ENCODE assay signal across 27 cellular contexts in genomic region chr6:168134399-168135201, GRCh38. TPM values are rescaled to one million over a fixed set of nuclear protein-coding genes. Genes with fewer than 3 reads are reported as not detected.
DNase-seq lines count a peak whose midpoint lies in the region; ATAC-seq lines count a peak whose summit lies in the region.
"Had no signal": no experiment of that assay in that cellular context is flagged by ENCODE, and none has a peak within 500 bp of the region (broad histone marks: within the 10 kb centered on the region; RNA-seq: fewer than 3 reads in every experiment).

No MANE protein-coding gene starts in this region.

- H3K27me3 Mint-ChIP-seq in activated naive CD4-positive, alpha-beta T cell treated with anti-CD3 and anti-CD28 coated beads for 36 hours (ENCODE audit: low read depth), result peaks cover 33% of the 10 kb centered on the region
- H3K27me3 Mint-ChIP-seq in activated naive CD4-positive, alpha-beta T cell treated with anti-CD3 and anti-CD28 coated beads, Interleukin-2, amount 10 ng/mL, durations not matched to agents 7 days and 5 days, result peaks cover 40% of the 10 kb centered on the region

- CTCF ChIA-PET in activated naive CD4-positive, alpha-beta T cell treated with anti-CD3 and anti-CD28 coated beads for 36 hours (lab: Charles Lee), result no interaction called here
- CTCF ChIA-PET in activated naive CD4-positive, alpha-beta T cell treated with anti-CD3 and anti-CD28 coated beads, Interleukin-2, amount 10 ng/mL, durations not matched to agents 7 days and 5 days (lab: Charles Lee), result no interaction called here

- H3K4me1 Mint-ChIP-seq in activated naive CD4-positive, alpha-beta T cell treated with anti-CD3 and anti-CD28 coated beads for 36 hours (ENCODE audit: low read depth), result no peaks in the 10 kb centered on the region
- H3K4me1 Mint-ChIP-seq in activated naive CD4-positive, alpha-beta T cell treated with anti-CD3 and anti-CD28 coated beads, Interleukin-2, amount 10 ng/mL, durations not matched to agents 7 days and 5 days, result no peaks in the 10 kb centered on the region
- H3K4me1 Mint-ChIP-seq in stimulated activated effector memory CD8-positive, alpha-beta T cell treated with anti-CD3 and anti-CD28 coated beads, Interleukin-12 subunit alpha, Interleukin-12 subunit beta, amount 100 ng/mL, for 72 hours, result no peaks in the 10 kb centered on the region
- H3K4me1 Mint-ChIP-seq: activated T-helper 17 cell treated with anti-CD3 and anti-CD28 coated beads, Interleukin-2, amount 50 U/mL, for 72 hours; central memory CD8-positive, alpha-beta T cell had no signal

- intact Hi-C loops in activated naive CD4-positive, alpha-beta T cell treated with anti-CD3 and anti-CD28 coated beads for 36 hours (cut with micrococcal nuclease), result no loop called here

- H3K27ac Mint-ChIP-seq in activated naive CD4-positive, alpha-beta T cell treated with anti-CD3 and anti-CD28 coated beads for 36 hours, result peak overlapping the region; percentile 36
- no peak overlapping the region for H3K27ac Mint-ChIP-seq in activated naive CD4-positive, alpha-beta T cell treated with anti-CD3 and anti-CD28 coated beads, Interleukin-2, amount 10 ng/mL, durations not matched to agents 7 days and 5 days
- H3K27ac Mint-ChIP-seq in stimulated activated effector memory CD8-positive, alpha-beta T cell treated with anti-CD3 and anti-CD28 coated beads, Interleukin-12 subunit alpha, Interleukin-12 subunit beta, amount 100 ng/mL, for 72 hours, result no peak overlapping the region
- H3K27ac Mint-ChIP-seq: activated naive CD8-positive, alpha-beta T cell; activated T-helper 17 cell treated with anti-CD3 and anti-CD28 coated beads, Interleukin-2, amount 50 U/mL, for 72 hours; mesothelial cell of epicardium; naive thymus-derived CD8-positive, alpha-beta T cell; T-helper 17 cell had no signal

- H3K27ac ChIP-seq in caudate nucleus (ENCODE audit: low read depth, low read length), result no peak overlapping the region
- H3K27ac ChIP-seq: ascending aorta, C4-2B, epithelial cell of prostate, stomach, tibial nerve had no signal

- H3K36me3 Mint-ChIP-seq in activated naive CD4-positive, alpha-beta T cell treated with anti-CD3 and anti-CD28 coated beads for 36 hours (ENCODE audit: low read depth), result no peaks in the 10 kb centered on the region
- no peaks in the 10 kb centered on the region for H3K36me3 Mint-ChIP-seq in activated naive CD4-positive, alpha-beta T cell treated with anti-CD3 and anti-CD28 coated beads, Interleukin-2, amount 10 ng/mL, durations not matched to agents 7 days and 5 days
- no peaks in the 10 kb centered on the region for H3K36me3 Mint-ChIP-seq in stimulated activated effector memory CD8-positive, alpha-beta T cell treated with anti-CD3 and anti-CD28 coated beads, Interleukin-12 subunit alpha, Interleukin-12 subunit beta, amount 100 ng/mL, for 72 hours
- H3K36me3 Mint-ChIP-seq: activated naive CD8-positive, alpha-beta T cell; mesothelial cell of epicardium; naive thymus-derived CD8-positive, alpha-beta T cell had no signal

- ATAC-seq in stimulated activated effector memory CD8-positive, alpha-beta T cell treated with anti-CD3 and anti-CD28 coated beads, Interleukin-12 subunit alpha, Interleukin-12 subunit beta, amount 100 ng/mL, for 72 hours, result peak; percentile 3
- ATAC-seq in GM21423 (IDR thresholded peaks at IDR 0.05; ENCODE audit: unreplicated experiment), result no peak
- ATAC-seq: activated T-helper 17 cell treated with anti-CD3 and anti-CD28 coated beads, Interleukin-2, amount 50 U/mL, for 72 hours; K562; naive thymus-derived CD8-positive, alpha-beta T cell; T-helper 17 cell had no signal

- DNase-seq in activated naive CD4-positive, alpha-beta T cell treated with anti-CD3 and anti-CD28 coated beads for 36 hours, result no peak
- DNase-seq in activated naive CD4-positive, alpha-beta T cell treated with anti-CD3 and anti-CD28 coated beads, Interleukin-2, amount 10 ng/mL, durations not matched to agents 7 days and 5 days, result no peak
- DNase-seq in NCI-H2107 treated with DMSO at 0.1 percent for 48 hours (lab: John Stamatoyannopoulos, UW; ENCODE audit: unreplicated experiment) (peak; percentile 82), iPS-NIHi11 (ENCODE audit: low spot score) (peak; percentile 3), caudate nucleus (lab: John Stamatoyannopoulos, UW) (no peak), hypothalamus (lab: John Stamatoyannopoulos, UW) (no peak)
- DNase-seq in stimulated activated effector memory CD8-positive, alpha-beta T cell treated with anti-CD3 and anti-CD28 coated beads, Interleukin-12 subunit alpha, Interleukin-12 subunit beta, amount 100 ng/mL, for 72 hours (ENCODE audit: low spot score in 2 of 2), result no peak
- DNase-seq: activated CD4-positive, alpha-beta T cell treated with anti-CD3 and anti-CD28 coated beads for 48 hours; left ventricle myocardium inferior; naive thymus-derived CD8-positive, alpha-beta T cell; NCI-H1105 treated with DMSO at 0.1 percent for 48 hours; stomach; T-helper 17 cell had no signal

- no peaks in the 10 kb centered on the region for H3K9me3 Mint-ChIP-seq in activated naive CD4-positive, alpha-beta T cell treated with anti-CD3 and anti-CD28 coated beads for 36 hours
- H3K9me3 Mint-ChIP-seq in activated naive CD4-positive, alpha-beta T cell treated with anti-CD3 and anti-CD28 coated beads, Interleukin-2, amount 10 ng/mL, durations not matched to agents 7 days and 5 days, result no peaks in the 10 kb centered on the region
- H3K9me3 Mint-ChIP-seq in stimulated activated effector memory CD8-positive, alpha-beta T cell treated with anti-CD3 and anti-CD28 coated beads, Interleukin-12 subunit alpha, Interleukin-12 subunit beta, amount 100 ng/mL, for 72 hours, result no peaks in the 10 kb centered on the region
- H3K9me3 Mint-ChIP-seq: activated T-helper 17 cell treated with anti-CD3 and anti-CD28 coated beads, Interleukin-2, amount 50 U/mL, for 72 hours; central memory CD8-positive, alpha-beta T cell; naive thymus-derived CD8-positive, alpha-beta T cell had no signal

- H3K4me3 Mint-ChIP-seq in activated naive CD4-positive, alpha-beta T cell treated with anti-CD3 and anti-CD28 coated beads for 36 hours, result no peak overlapping the region
- no peak overlapping the region for H3K4me3 Mint-ChIP-seq in activated naive CD4-positive, alpha-beta T cell treated with anti-CD3 and anti-CD28 coated beads, Interleukin-2, amount 10 ng/mL, durations not matched to agents 7 days and 5 days
- no peak overlapping the region for H3K4me3 Mint-ChIP-seq in stimulated activated effector memory CD8-positive, alpha-beta T cell treated with anti-CD3 and anti-CD28 coated beads, Interleukin-12 subunit alpha, Interleukin-12 subunit beta, amount 100 ng/mL, for 72 hours
- H3K4me3 Mint-ChIP-seq: activated naive CD8-positive, alpha-beta T cell; activated T-helper 17 cell treated with anti-CD3 and anti-CD28 coated beads, Interleukin-2, amount 50 U/mL, for 72 hours; central memory CD8-positive, alpha-beta T cell; mesothelial cell of epicardium; naive thymus-derived CD8-positive, alpha-beta T cell; T-helper 17 cell had no signal

RNA-seq across cellular contexts. Expression of gene FRMD1, which starts 55.6 kb away (rescaled TPM):
- not detected for total RNA-seq in activated naive CD4-positive, alpha-beta T cell treated with anti-CD3 and anti-CD28 coated beads for 36 hours
- total RNA-seq: activated T-helper 17 cell treated with anti-CD3 and anti-CD28 coated beads, Interleukin-2, amount 50 U/mL, for 72 hours; ascending aorta; fibroblast of villous mesenchyme; G401; HT-29; MCF 10A; mesothelial cell of epicardium; naive thymus-derived CD8-positive, alpha-beta T cell; T-helper 17 cell had no signal

Comparison
In these comparisons a context has a peak if more than half of its experiments do, and no peak if none do; other contexts are left out.
1. DNase-seq: peak in NCI-H2107 treated with DMSO at 0.1 percent for 48 hours (single experiment) and iPS-NIHi11 (single experiment); none in activated naive CD4-positive, alpha-beta T cell treated with anti-CD3 and anti-CD28 coated beads for 36 hours (single experiment), activated naive CD4-positive, alpha-beta T cell treated with anti-CD3 and anti-CD28 coated beads, Interleukin-2, amount 10 ng/mL, durations not matched to agents 7 days and 5 days (single experiment), stimulated activated effector memory CD8-positive, alpha-beta T cell treated with anti-CD3 and anti-CD28 coated beads, Interleukin-12 subunit alpha, Interleukin-12 subunit beta, amount 100 ng/mL, for 72 hours (0 of 2), caudate nucleus (0 of 61) and hypothalamus (0 of 51).